In the genomic region with DNA sequence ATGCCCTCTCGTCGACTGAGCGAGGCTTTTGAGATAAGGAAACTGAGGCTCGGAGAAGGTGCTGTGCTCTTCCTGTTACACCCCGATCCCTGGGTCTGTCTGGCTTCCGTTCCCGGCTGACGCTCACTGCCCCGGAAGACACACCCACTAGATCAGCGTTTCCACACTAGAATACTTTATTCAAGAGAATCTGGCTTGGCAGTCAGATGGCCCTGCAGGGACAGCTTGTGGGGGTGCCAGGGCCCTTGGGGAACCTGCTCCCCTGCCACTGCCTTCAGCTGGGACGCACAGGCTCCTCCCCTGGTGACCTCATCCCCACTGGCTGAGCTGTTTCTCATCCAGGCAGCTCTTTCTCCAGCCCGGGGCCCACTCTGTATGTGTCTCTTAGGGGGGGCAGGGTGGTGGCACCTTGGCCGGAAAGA, we compare ENCODE assay signal across 9 cellular contexts. TPM values are rescaled to one million over a fixed set of nuclear protein-coding genes. Genes with fewer than 3 reads are reported as not detected.
DNase-seq lines count a peak whose midpoint lies in the region; ATAC-seq and TF ChIP-seq lines count a peak whose summit lies in the region.
"Had no signal": no experiment of that assay in that cellular context is flagged by ENCODE, and none has a peak within 500 bp of the region (broad histone marks: within the 10 kb centered on the region; RNA-seq: fewer than 3 reads in every experiment).

No MANE protein-coding gene starts in this region.

- in situ Hi-C loops in brain microvascular endothelial cell (cut with HindIII; ENCODE audit: low pct_ligation_motif_present, low sequenced_read_pairs): no loop called here

- no peak overlapping the region for H3K4me3 ChIP-seq in brain microvascular endothelial cell (ENCODE audit: low read depth, low read length)

- no peaks in the 10 kb centered on the region for H3K27me3 ChIP-seq in brain microvascular endothelial cell (replicated peaks)

- no peaks in the 10 kb centered on the region for H3K36me3 ChIP-seq in brain microvascular endothelial cell (replicated peaks)

- TF ChIP-seq CTCF in brain microvascular endothelial cell (IDR thresholded peaks at IDR 0.05; ENCODE audit: low read depth, low read length, missing control alignments): no peak

- H3K27ac ChIP-seq in brain microvascular endothelial cell: no peak overlapping the region

- ATAC-seq in HG02759 (IDR thresholded peaks at IDR 0.05; ENCODE audit: unreplicated experiment): peak; percentile 56
- ATAC-seq: HCT116 had no signal

- DNase-seq in Daoy (ENCODE audit: low read depth) (peak; percentile 74), UCSD-AML1 (lab: John Stamatoyannopoulos, UW; ENCODE audit: unreplicated experiment) (peak; percentile 79), brain microvascular endothelial cell (peak; percentile 52), medulla oblongata (ENCODE audit: extremely low spot score) (peak; percentile 89), AML-193 (lab: John Stamatoyannopoulos, UW) (no peak), COLO829 (ENCODE audit: low spot score) (no peak)
- peak; percentile 31 to 38 for DNase-seq in stimulated activated CD8-positive, alpha-beta memory T cell treated with anti-CD3 and anti-CD28 coated beads, Interleukin-4, amount 100 ng/mL, for 4 hours (ENCODE audit: low read depth in 2 of 2, low spot score in 1 of 2)

RNA-seq across cellular contexts. Expression of a gene that starts 13.7 kb away (rescaled TPM):
- total RNA-seq in Daoy (2014; rRNA removed; shearing (Covaris generic)): 4.4 and 8.0 TPM in 2 replicates

RNA-seq across cellular contexts. Expression of a gene that starts 18.6 kb away (rescaled TPM):
- total RNA-seq in Daoy (2014; rRNA removed; shearing (Covaris generic)): 6.6 and 9.8 TPM in 2 replicates

RNA-seq across cellular contexts. Expression of a gene that starts 60.0 kb away (rescaled TPM):
- 40.8 and 43.2 TPM in 2 replicates for total RNA-seq in Daoy (2014; rRNA removed; shearing (Covaris generic))

Comparison
In these comparisons a context has a peak if more than half of its experiments do, and no peak if none do; other contexts are left out.
1. DNase-seq: peak in Daoy (single experiment), UCSD-AML1 (single experiment), brain microvascular endothelial cell (single experiment), medulla oblongata (single experiment) and stimulated activated CD8-positive, alpha-beta memory T cell treated with anti-CD3 and anti-CD28 coated beads, Interleukin-4, amount 100 ng/mL, for 4 hours (2 of 2); none in AML-193 (0 of 2) and COLO829 (single experiment).